ENCODE assay signal across 9 cellular contexts in the genomic region with DNA sequence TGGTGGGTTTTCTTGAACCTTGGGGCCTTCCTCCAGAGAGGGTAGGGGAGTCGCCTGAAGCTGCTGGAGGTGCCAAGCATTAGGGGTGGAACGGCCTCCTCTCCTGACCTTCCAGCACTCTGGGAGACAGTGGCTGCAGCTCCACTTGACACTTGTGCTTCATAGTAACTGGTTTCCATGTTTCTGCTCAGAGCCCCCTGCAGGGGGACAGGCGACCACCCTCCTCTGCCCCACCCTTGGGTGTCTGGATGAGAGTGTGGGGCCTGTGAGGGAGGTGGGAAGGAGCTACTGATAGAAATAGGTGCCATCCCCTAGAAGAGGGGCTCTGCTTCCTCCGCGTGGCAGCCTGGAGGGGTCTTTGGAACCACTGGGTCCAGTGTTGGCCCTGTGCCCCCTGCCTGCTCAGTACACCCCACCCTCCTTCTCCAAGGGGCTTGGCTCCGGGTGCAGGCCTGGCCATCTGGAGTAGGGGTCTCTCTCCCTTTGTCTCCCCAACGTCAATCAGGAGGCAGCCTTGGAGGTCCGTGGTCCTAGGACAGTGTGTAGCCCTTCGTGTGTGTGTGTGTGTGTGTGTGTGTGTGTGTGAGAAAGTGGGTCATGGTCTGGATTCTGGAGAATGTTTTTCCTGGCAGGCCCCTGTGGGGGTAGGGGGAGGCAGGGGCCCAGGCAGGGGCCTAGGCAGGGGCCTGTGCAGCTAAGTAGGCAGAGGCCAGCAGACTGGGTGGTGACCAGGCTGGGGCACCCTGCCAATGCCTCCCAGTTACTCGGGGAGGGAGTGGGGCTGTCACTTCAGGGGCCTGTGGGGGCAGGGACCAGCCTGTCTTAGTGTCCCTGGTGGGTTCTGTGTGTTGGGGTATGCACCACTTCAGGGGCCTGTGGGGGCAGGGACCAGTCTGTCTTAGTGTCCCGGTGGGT. TPM values are rescaled to one million over a fixed set of nuclear protein-coding genes. Genes with fewer than 3 reads are reported as not detected.
DNase-seq lines count a peak whose midpoint lies in the region; ATAC-seq and TF ChIP-seq lines count a peak whose summit lies in the region.
"Had no signal": no experiment of that assay in that cellular context is flagged by ENCODE, and none has a peak within 500 bp of the region (broad histone marks: within the 10 kb centered on the region; RNA-seq: fewer than 3 reads in every experiment).

No MANE protein-coding gene starts in this region.

- TF ChIP-seq CTCF in AG09309 (IDR thresholded peaks at IDR 0.05; ENCODE audit: control insufficient read depth, insufficient read depth, low read depth, low read length, missing control alignments) (no peak), IMR-90 (conservative IDR thresholded peaks at IDR 0.05; ENCODE audit: low read depth, low read length) (no peak), coronary artery (IDR thresholded peaks at IDR 0.05) (no peak), neural progenitor cell (IDR thresholded peaks at IDR 0.05) (no peak)

- TF ChIP-seq POLR2A in IMR-90 (IDR thresholded peaks at IDR 0.05; ENCODE audit: low read depth, low read length): no peak

- H2BK5ac ChIP-seq in IMR-90 (ENCODE audit: low read depth, low read length, poor library complexity, severe bottlenecking): peak overlapping the region; percentile 56

- DNase-seq in AG09309 (ENCODE audit: low read depth) (no peak), IMR-90 (no peak), coronary artery (ENCODE audit: low spot score) (no peak), neural progenitor cell (ENCODE audit: low spot score) (no peak), ACHN (no peak), H7 (no peak)
- DNase-seq: NCI-H1105 had no signal

- ATAC-seq in IMR-90 (ENCODE audit: low read depth): no peak
- no peak for ATAC-seq in GM21737 (IDR thresholded peaks at IDR 0.05; ENCODE audit: unreplicated experiment)
- ATAC-seq in GM21825 (IDR thresholded peaks at IDR 0.05; ENCODE audit: unreplicated experiment): no peak

- H2BK15ac ChIP-seq in IMR-90 (ENCODE audit: low read depth, low read length): no peak overlapping the region

- H3K9ac ChIP-seq in IMR-90 (ENCODE audit: low read depth, low read length) (peak overlapping the region; percentile 47), neural progenitor cell (no peak overlapping the region)

- BruUV-seq in IMR-90 (replicated peaks; lab: Mats Ljungman, UMichigan): no TSS peak

- H3K18ac ChIP-seq in IMR-90 (ENCODE audit: low read depth, low read length): peak overlapping the region; percentile 1; the same call in 1 of the 2 replicates

- dilution Hi-C loops in IMR-90 (cut with HindIII; ENCODE audit: low sequenced_read_pairs, unreplicated experiment): no loop called here

- peak overlapping the region; percentile 78 for H3K14ac ChIP-seq in IMR-90 (replicated peaks; ENCODE audit: low read depth, low read length)

- H3K9me1 ChIP-seq in IMR-90 (ENCODE audit: insufficient read depth, low read length): peaks cover 39% of the 10 kb centered on the region

- peaks cover 52% of the 10 kb centered on the region for H3K36me3 ChIP-seq in IMR-90 (ENCODE audit: control insufficient read depth, insufficient read depth, low read length)
- H3K36me3 ChIP-seq in neural progenitor cell: no peaks in the 10 kb centered on the region
- H3K36me3 ChIP-seq in H7 (replicated peaks; ENCODE audit: control insufficient read depth, insufficient read depth, low read length): peaks cover 9% of the 10 kb centered on the region

- CTCF ChIA-PET in IMR-90 (lab: Yijun Ruan, JAX): no interaction called here

- H3K4me3 Mint-ChIP-seq in neural progenitor cell: no peak overlapping the region

- H3K4ac ChIP-seq in IMR-90 (ENCODE audit: low read depth, low read length): peak overlapping the region; percentile 30; the same call in 1 of the 2 replicates

- POLR2A ChIA-PET in IMR-90 (lab: Charles Lee; ENCODE audit: unreplicated experiment): no interaction called here

- no peak overlapping the region for H2AFZ ChIP-seq in IMR-90 (replicated peaks; ENCODE audit: low read length, poor library complexity)
- H2AFZ ChIP-seq in neural progenitor cell (replicated peaks): no peak overlapping the region

- peaks cover 0 to 79% of the 10 kb centered on the region in 2 experiments; a peak in 2 of 4 replicates for H3K79me1 ChIP-seq in IMR-90 (ENCODE audit: low read depth in 1 of 2, low read length in 2 of 2)

- in situ Hi-C loops in IMR-90 (cut with MboI; ENCODE audit: low sequenced_read_pairs) (no loop called here), ACHN (cut with HindIII; ENCODE audit: low pct_ligation_motif_present, low pct_unique_long_range_greater_than_20kb, low sequenced_read_pairs) (no loop called here)

- peak overlapping the region; percentile 55; the same call in 1 of the 2 replicates for H2AK5ac ChIP-seq in IMR-90 (ENCODE audit: low read depth, low read length)

- no peak overlapping the region; the same call in 1 of the 2 replicates for H4K5ac ChIP-seq in IMR-90 (ENCODE audit: low read depth, low read length)

- no peak overlapping the region for H2BK120ac ChIP-seq in IMR-90 (ENCODE audit: low read depth, low read length)

- peaks cover 12% of the 10 kb centered on the region for H3K27me3 Mint-ChIP-seq in neural progenitor cell (ENCODE audit: insufficient read depth, low read depth)

- peak overlapping the region; percentile 69; the same call in 1 of the 2 replicates for H3K23ac ChIP-seq in IMR-90 (ENCODE audit: low read depth, low read length)

- no peak overlapping the region; the same call in 1 of the 2 replicates for H3K56ac ChIP-seq in IMR-90 (ENCODE audit: extremely low read depth, insufficient read depth, low read length)

- H3K36me3 Mint-ChIP-seq in neural progenitor cell: peaks cover 9% of the 10 kb centered on the region

- H2BK20ac ChIP-seq in IMR-90 (ENCODE audit: low read depth, low read length): no peak overlapping the region

- H3K9me3 Mint-ChIP-seq in neural progenitor cell: no peaks in the 10 kb centered on the region

- no peaks in the 10 kb centered on the region for H3K27me3 ChIP-seq in IMR-90 (ENCODE audit: control insufficient read depth, insufficient read depth, low read length)
- no peaks in the 10 kb centered on the region for H3K27me3 ChIP-seq in neural progenitor cell
- H3K27me3 ChIP-seq in H7 (ENCODE audit: control insufficient read depth, insufficient read depth, low read length): no peaks in the 10 kb centered on the region

- no peak for TF ChIP-seq RAD21 in IMR-90 (IDR thresholded peaks at IDR 0.05; ENCODE audit: low read length)

- H4K20me1 ChIP-seq in IMR-90 (ENCODE audit: insufficient read depth, low read length) (peaks cover 92% of the 10 kb centered on the region), neural progenitor cell (ENCODE audit: low read depth) (peaks cover 35% of the 10 kb centered on the region)

- no peaks in the 10 kb centered on the region for H3K9me3 ChIP-seq in IMR-90 (ENCODE audit: control insufficient read depth, insufficient read depth, low read length)
- H3K9me3 ChIP-seq in neural progenitor cell (ENCODE audit: low read depth): no peaks in the 10 kb centered on the region

- H3K4me1 ChIP-seq in IMR-90 (ENCODE audit: control insufficient read depth, insufficient read depth, low read length): peaks cover 56% of the 10 kb centered on the region
- peaks cover 37% of the 10 kb centered on the region for H3K4me1 ChIP-seq in neural progenitor cell

- 0% methylated on average over 1 of the region's 11 CpGs; no CpG with 5 or more reads in 1 of the 2 experiments for WGBS in IMR-90 (ENCODE audit: extremely low coverage in 2 of 2, insufficient read length in 1 of 2), 2 experiments

- H3K79me2 ChIP-seq in neural progenitor cell (ENCODE audit: low read depth): peaks cover 82% of the 10 kb centered on the region

- H3K27ac ChIP-seq in IMR-90 (ENCODE audit: insufficient read depth, low read length): peak overlapping the region; percentile 74
- peak overlapping the region; percentile 98 for H3K27ac ChIP-seq in coronary artery
- H3K27ac ChIP-seq in neural progenitor cell: no peak overlapping the region

- peak overlapping the region; percentile 60 for H3K27ac Mint-ChIP-seq in neural progenitor cell

- H3K4me3 ChIP-seq in AG09309 (ENCODE audit: control insufficient read depth, low read depth, low read length) (peak overlapping the region; percentile 14), IMR-90 (ENCODE audit: insufficient read depth, low read depth, low read length) (no peak overlapping the region), coronary artery (peak overlapping the region; percentile 90), neural progenitor cell (no peak overlapping the region), H7 (ENCODE audit: insufficient read depth, low read depth, low read length) (no peak overlapping the region)

- H2AK9ac ChIP-seq in IMR-90 (replicated peaks; ENCODE audit: low read depth, low read length, poor library complexity): peak overlapping the region; percentile 17

- H4K8ac ChIP-seq in IMR-90 (ENCODE audit: low read depth in 2 of 2, low read length in 2 of 2): no peak overlapping the region; a peak in 1 of 4 replicates

- H3F3A ChIP-seq in neural progenitor cell (ENCODE audit: low read depth): peaks cover 24% of the 10 kb centered on the region

- H3K4me2 ChIP-seq in IMR-90 (ENCODE audit: low read depth, low read length) (peak overlapping the region; percentile 86), neural progenitor cell (no peak overlapping the region)

- peaks cover 66% of the 10 kb centered on the region for H3K4me1 Mint-ChIP-seq in neural progenitor cell

- intact Hi-C loops in IMR-90 (cut with micrococcal nuclease): loop anchor here (5.0 kb wide), 1 partner anchor 122 kb away; the partner anchor contains the start of gene PSMB3

- H4K91ac ChIP-seq in IMR-90 (ENCODE audit: insufficient read depth, low read depth, low read length): no peak overlapping the region

TF ChIP-seq in IMR-90, 13 proteins besides CTCF, POLR2A, EP300 and RAD21 (continues in another document):
- TF ChIP-seq NFE2L2 (IDR thresholded peaks at IDR 0.05; ENCODE audit: low read depth, low read length): no peak

RNA-seq across cellular contexts. Expression of gene LASP1, which starts 4.9 kb away (rescaled TPM):
- total RNA-seq in IMR-90 (2012; rRNA removed) (79.8 and 113 TPM in 2 replicates), neural progenitor cell (ENCODE audit: low replicate concordance) (45.2 and 85.1 TPM in 2 replicates)
- polyA plus RNA-seq in IMR-90 (2012; rRNA removed): 262 and 304 TPM in 2 replicates
- 126 and 206 TPM in 2 replicates for polyA plus RNA-seq in IMR-90 (2012; cell fraction: cytosol; rRNA removed)
- 161 and 251 TPM in 2 replicates for polyA plus RNA-seq in IMR-90 (2012; cell fraction: nucleus; rRNA removed; ENCODE audit: low replicate concordance)
- 122 and 149 TPM in 2 replicates for total RNA-seq in H7 (2014; rRNA removed; shearing (Covaris generic))

RNA-seq across cellular contexts. Expression of gene RPL23, which starts 21.2 kb away (rescaled TPM):
- total RNA-seq in IMR-90 (2012; rRNA removed) (1,170 and 2,401 TPM in 2 replicates), neural progenitor cell (ENCODE audit: low replicate concordance) (1,779 and 3,404 TPM in 2 replicates)
- 1,882 and 2,308 TPM in 2 replicates for polyA plus RNA-seq in IMR-90 (2012; rRNA removed)
- 437 and 806 TPM in 2 replicates for polyA plus RNA-seq in IMR-90 (2012; cell fraction: cytosol; rRNA removed)
- 76.8 and 944 TPM in 2 replicates for polyA plus RNA-seq in IMR-90 (2012; cell fraction: nucleus; rRNA removed; ENCODE audit: low replicate concordance)
- 1,201 and 1,441 TPM in 2 replicates for total RNA-seq in H7 (2014; rRNA removed; shearing (Covaris generic))

RNA-seq across cellular contexts. Expression of gene CWC25, which starts 49.6 kb away (rescaled TPM):
- total RNA-seq in IMR-90 (2012; rRNA removed) (9.1 and 9.7 TPM in 2 replicates), neural progenitor cell (ENCODE audit: low replicate concordance) (15.2 and 19.2 TPM in 2 replicates)
- polyA plus RNA-seq in IMR-90 (2012; rRNA removed): 14.9 and 16.1 TPM in 2 replicates
- polyA plus RNA-seq in IMR-90 (2012; cell fraction: cytosol; rRNA removed): 3.5 and 6.3 TPM in 2 replicates
- polyA plus RNA-seq in IMR-90 (2012; cell fraction: nucleus; rRNA removed; ENCODE audit: low replicate concordance): 23.8 and 64.0 TPM in 2 replicates
- 8.2 and 9.6 TPM in 2 replicates for total RNA-seq in H7 (2014; rRNA removed; shearing (Covaris generic))

Comparison
In these comparisons a context has a peak if more than half of its experiments do, and no peak if none do; other contexts are left out.
1. H3K4me3 ChIP-seq: peak in AG09309 (single experiment) and coronary artery (single experiment); none in IMR-90 (single experiment), neural progenitor cell (single experiment) and H7 (single experiment).